In the genomic region with DNA sequence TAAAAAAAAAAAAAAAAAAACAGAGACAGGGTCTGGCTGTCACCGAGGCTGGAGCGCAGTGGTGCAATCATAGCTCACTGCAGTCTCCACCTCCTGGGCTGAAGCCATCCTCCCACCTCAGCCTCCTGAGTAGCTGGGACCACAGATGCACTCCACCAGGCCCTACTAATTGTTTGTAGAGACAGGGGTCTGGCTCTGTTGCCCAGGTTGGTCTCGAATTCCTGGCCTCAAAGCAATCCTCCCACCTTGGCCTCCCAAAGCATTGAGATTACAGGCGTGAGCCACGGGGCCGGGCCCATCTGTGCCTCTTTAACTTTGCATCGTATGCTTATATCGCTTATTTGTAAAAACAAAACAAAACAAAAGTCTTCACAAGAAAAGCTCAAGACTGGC, we compare ENCODE assay signal across 9 cellular contexts. TPM values are rescaled to one million over a fixed set of nuclear protein-coding genes. Genes with fewer than 3 reads are reported as not detected.
A peak's percentile ranks its signal among the peaks of the same experiment; 100 is the strongest.
DNase-seq lines count a peak whose midpoint lies in the region; ATAC-seq and TF ChIP-seq lines count a peak whose summit lies in the region.
"Had no signal": no experiment of that assay in that cellular context is flagged by ENCODE, and none has a peak within 500 bp of the region (broad histone marks: within the 10 kb centered on the region; RNA-seq: fewer than 3 reads in every experiment).

No MANE protein-coding gene starts in this region.

- H3K36me3 ChIP-seq in BLaER1 (0 out of 2 replicates have a peak, but pooled peaks cover 14% of the 10 kb centered on the region), breast epithelium (no peaks in the 10 kb centered on the region), muscle layer of colon (ENCODE audit: insufficient read depth, low read length) (peaks cover 5% of the 10 kb centered on the region), aorta (ENCODE audit: control insufficient read depth in 1 of 2, insufficient read depth in 2 of 2, low read length in 1 of 2) (no peaks in the 10 kb centered on the region)

- ATAC-seq in aorta (ENCODE audit: low FRiP score), result no peak
- ATAC-seq in HG03196 (IDR thresholded peaks at IDR 0.05; ENCODE audit: unreplicated experiment), result no peak

- peaks cover 40% of the 10 kb centered on the region for H4K20me1 ChIP-seq in BLaER1

- no peak for TF ChIP-seq POLR2A in breast epithelium (IDR thresholded peaks at IDR 0.05)
- TF ChIP-seq POLR2A in lower leg skin (IDR thresholded peaks at IDR 0.05), result no peak

- H3K9ac ChIP-seq in BLaER1 (peak overlapping the region; percentile 91), muscle layer of colon (ENCODE audit: low read length) (peak overlapping the region; percentile 13)

- H3K4me1 ChIP-seq in BLaER1, result peaks cover 71% of the 10 kb centered on the region
- H3K4me1 ChIP-seq in breast epithelium, result peaks cover 0 to 18% of the 10 kb centered on the region in 2 donors
- H3K4me1 ChIP-seq in muscle layer of colon (ENCODE audit: insufficient read depth, low read length), result peaks cover 64% of the 10 kb centered on the region
- no peaks in the 10 kb centered on the region for H3K4me1 ChIP-seq in aorta (ENCODE audit: control insufficient read depth in 1 of 2, insufficient read depth in 2 of 2, low read length in 2 of 2)

- in situ Hi-C loops in GM13976 (cut with MboI; ENCODE audit: low sequenced_read_pairs, unreplicated experiment), result no loop called here

- intact Hi-C loops in breast epithelium (cut with DNase I; ENCODE audit: low total_unique reads), result no loop called here
- intact Hi-C loops in aorta (cut with DNase I), result loop anchor here (5.0 kb wide), 1 partner anchor 54 kb away; no protein-coding TSS in a partner anchor
- intact Hi-C loops in lower leg skin (cut with DNase I; ENCODE audit: low total_unique reads), result loop anchor here (10.0 kb wide), 1 partner anchor 246 kb away; no protein-coding TSS in a partner anchor

- no peaks in the 10 kb centered on the region for H3K9me3 ChIP-seq in BLaER1
- no peaks in the 10 kb centered on the region for H3K9me3 ChIP-seq in breast epithelium
- no peaks in the 10 kb centered on the region for H3K9me3 ChIP-seq in muscle layer of colon (ENCODE audit: low read length)
- no peaks in the 10 kb centered on the region for H3K9me3 ChIP-seq in aorta (ENCODE audit: control insufficient read depth, low read length)
- H3K9me3 ChIP-seq: mucosa of descending colon had no signal

- TF ChIP-seq CTCF in breast epithelium (IDR thresholded peaks at IDR 0.05) (no peak), GM13976 (IDR thresholded peaks at IDR 0.05; ENCODE audit: borderline replicate concordance, control extremely low read depth, extremely low read depth, insufficient read depth, missing control alignments) (no peak), lower leg skin (IDR thresholded peaks at IDR 0.05) (no peak)

- H3K27ac ChIP-seq in BLaER1 (peak overlapping the region; percentile 96), breast epithelium (peak overlapping the region; percentile 91 to 97), muscle layer of colon (ENCODE audit: low read depth, low read length) (peak overlapping the region; percentile 99), aorta (ENCODE audit: low read depth in 1 of 2, low read length in 2 of 2) (peak overlapping the region in 1 of 2 donors; percentile 82)

- H3K4me3 ChIP-seq in BLaER1 (peak overlapping the region; percentile 93), breast epithelium (peak overlapping the region; percentile 71 to 84 (median 81)), muscle layer of colon (ENCODE audit: low read depth in 1 of 2, low read length in 2 of 2) (peak overlapping the region; percentile 25 to 81), aorta (ENCODE audit: low read length in 2 of 2) (peak overlapping the region; percentile 10 to 11), lower leg skin (ENCODE audit: low read depth, poor library complexity, severe bottlenecking) (no peak overlapping the region)
- H3K4me3 ChIP-seq: mucosa of descending colon had no signal

- WGBS in aorta, 2 donors, result 1 to 2% methylated on average over 8 of the region's 8 CpGs
- 3 to 9% methylated on average over 8 of the region's 8 CpGs for WGBS in lower leg skin, 2 donors

- H3K4me2 ChIP-seq in BLaER1, result peak overlapping the region; percentile 98

- DNase-seq in OCI-M1 (lab: John Stamatoyannopoulos, UW) (peak; percentile 93), breast epithelium (ENCODE audit: low spot score in 2 of 2) (peak in 1 of 2 donors; percentile 41), aorta (peak in 1 of 2 donors; percentile 68), GM13976 (ENCODE audit: low spot score) (no peak), lower leg skin (ENCODE audit: low spot score in 2 of 2) (no peak)

- H3K27me3 ChIP-seq in BLaER1 (no peaks in the 10 kb centered on the region), breast epithelium (no peaks in the 10 kb centered on the region), muscle layer of colon (ENCODE audit: control insufficient read depth in 1 of 2, insufficient read depth in 2 of 2, low read length in 2 of 2) (no peaks in the 10 kb centered on the region), aorta (ENCODE audit: control insufficient read depth in 1 of 2, insufficient read depth in 2 of 2, low read length in 1 of 2) (no peaks in the 10 kb centered on the region)

RNA-seq across cellular contexts. Expression of a gene that starts 3.1 kb away (rescaled TPM):
- 10 to 100 TPM; 22.2 to 62.6 (median 30.4) TPM for total RNA-seq in breast epithelium
- 10 to 100 TPM; 62.0 to 81.4 TPM for total RNA-seq in aorta
- polyA plus RNA-seq in aorta, result 10 to 100 TPM; 10.9 to 56.9 TPM
- total RNA-seq in lower leg skin, result 10 to 100 TPM; 23.4 to 95.8 (median 46.0) TPM
